ENCODE assay signal across 16 cellular contexts in genomic region chr19:47271949-47272348, GRCh38. TPM values are rescaled to one million over a fixed set of nuclear protein-coding genes. Genes with fewer than 3 reads are reported as not detected.
DNase-seq lines count a peak whose midpoint lies in the region; ATAC-seq, FAIRE-seq and TF ChIP-seq lines count a peak whose summit lies in the region.
"Had no signal": no experiment of that assay in that cellular context is flagged by ENCODE, and none has a peak within 500 bp of the region (broad histone marks: within the 10 kb centered on the region; RNA-seq: fewer than 3 reads in every experiment).

No MANE protein-coding gene starts in this region.

- no peaks in the 10 kb centered on the region for H3K9me3 Mint-ChIP-seq in activated naive CD4-positive, alpha-beta T cell treated with anti-CD3 and anti-CD28 coated beads, Interleukin-2, amount 50 U/mL, for 72 hours
- no peaks in the 10 kb centered on the region for H3K9me3 Mint-ChIP-seq in naive thymus-derived CD4-positive, alpha-beta T cell

- H2AFZ ChIP-seq in HepG2 (ENCODE audit: low read length), result no peak overlapping the region
- H2AFZ ChIP-seq in hepatocyte, result no peak overlapping the region

- H3K27ac Mint-ChIP-seq in activated naive CD4-positive, alpha-beta T cell treated with anti-CD3 and anti-CD28 coated beads, Interleukin-2, amount 50 U/mL, for 72 hours, result peak overlapping the region; percentile 50 to 98
- peak overlapping the region in 4 of 9 donors; percentile 36 to 93 (median 91) for H3K27ac Mint-ChIP-seq in naive thymus-derived CD4-positive, alpha-beta T cell

- 92% methylated on average over 6 of the region's 6 CpGs for WGBS in HepG2 (ENCODE audit: low lambda C conversion rate)
- WGBS in hepatocyte (ENCODE audit: low lambda C conversion rate, missing lambda C conversion rate), result 75% methylated on average over 5 of the region's 6 CpGs

- TF ChIP-seq POLR2A in uterus (IDR thresholded peaks at IDR 0.05) (no peak), HepG2 (IDR thresholded peaks at IDR 0.05; ENCODE audit: insufficient read depth in 1 of 2, low read depth in 2 of 2, low read length in 2 of 2) (no peak)

- no peak for DNase-seq in activated naive CD4-positive, alpha-beta T cell treated with anti-CD3 and anti-CD28 coated beads, Interleukin-2, amount 50 U/mL, for 72 hours (ENCODE audit: low spot score in 2 of 2)
- no peak for DNase-seq in activated naive CD4-positive, alpha-beta T cell (lab: John Stamatoyannopoulos, UW)
- DNase-seq in ascending aorta (ENCODE audit: low spot score in 2 of 2), result no peak
- DNase-seq in naive thymus-derived CD4-positive, alpha-beta T cell, result no peak
- DNase-seq in uterus, result no peak
- DNase-seq in HepG2 (ENCODE audit: low spot score), result no peak
- DNase-seq in EL, result no peak
- no peak for DNase-seq in hepatocyte (ENCODE audit: low spot score)
- DNase-seq: activated CD8-positive, alpha-beta memory T cell treated with anti-CD3 and anti-CD28 coated beads, Interleukin-2, amount 50 U/mL, for 48 hours; aorta; left cardiac atrium; NCI-H1694 treated with DMSO at 0.1 percent for 48 hours; NCI-H774; Right ventricle myocardium superior had no signal

- no peaks in the 10 kb centered on the region for H3K9me3 ChIP-seq in ascending aorta
- no peaks in the 10 kb centered on the region for H3K9me3 ChIP-seq in naive thymus-derived CD4-positive, alpha-beta T cell (ENCODE audit: control insufficient read depth in 2 of 3, low read length in 3 of 3)
- H3K9me3 ChIP-seq in uterus, result no peaks in the 10 kb centered on the region
- H3K9me3 ChIP-seq in HepG2 (ENCODE audit: low read length), result no peaks in the 10 kb centered on the region
- H3K9me3 ChIP-seq in hepatocyte (ENCODE audit: low read depth), result no peaks in the 10 kb centered on the region

- no peaks in the 10 kb centered on the region for H3K27me3 Mint-ChIP-seq in naive thymus-derived CD4-positive, alpha-beta T cell

- no peak overlapping the region for H3K4me3 ChIP-seq in ascending aorta
- no peak overlapping the region for H3K4me3 ChIP-seq in naive thymus-derived CD4-positive, alpha-beta T cell (ENCODE audit: low read length)
- H3K4me3 ChIP-seq in uterus, result no peak overlapping the region
- H3K4me3 ChIP-seq in HepG2 (replicated peaks in 1 of 3; ENCODE audit: insufficient read depth in 1 of 3, low read depth in 2 of 3, low read length in 3 of 3), result no peak overlapping the region
- no peak overlapping the region for H3K4me3 ChIP-seq in hepatocyte

- no peaks in the 10 kb centered on the region for H3K79me2 ChIP-seq in HepG2 (ENCODE audit: insufficient read depth, low read length)
- peaks cover 9% of the 10 kb centered on the region for H3K79me2 ChIP-seq in hepatocyte

- H3K27ac ChIP-seq in ascending aorta (peak overlapping the region; percentile 99), uterus (peak overlapping the region; percentile 94 to 98), HepG2 (ENCODE audit: extremely low read length, insufficient read depth, low read length) (no peak overlapping the region), hepatocyte (no peak overlapping the region)
- no peak overlapping the region for H3K27ac ChIP-seq in naive thymus-derived CD4-positive, alpha-beta T cell (ENCODE audit: low read depth, low read length)

- H3K4me1 Mint-ChIP-seq in naive thymus-derived CD4-positive, alpha-beta T cell, result peaks cover 19 to 27% (median 20%) of the 10 kb centered on the region in 7 donors

- POLR2A ChIA-PET in naive thymus-derived CD4-positive, alpha-beta T cell (lab: Charles Lee), result interaction anchor here (0.6 to 1.5 kb wide), 3 partner anchors 11 to 38 kb away, joined by 3 to 10 read pairs (median 3); partner anchors contain the start of gene CCDC9
- POLR2A ChIA-PET in HepG2 (lab: Yijun Ruan, JAX), result interaction anchor here (1.1 kb wide), 1 partner anchor 15 kb away, joined by 4 read pairs; no protein-coding TSS in a partner anchor

- H4K20me1 ChIP-seq in HepG2 (ENCODE audit: insufficient read depth, low read length) (peaks cover 3% of the 10 kb centered on the region; the same call in 1 of the 2 replicates), hepatocyte (ENCODE audit: insufficient read depth, poor library complexity, severe bottlenecking) (peaks cover 10% of the 10 kb centered on the region)

- CTCF ChIA-PET in naive thymus-derived CD4-positive, alpha-beta T cell (lab: Charles Lee), result interaction anchor here (0.7 kb wide), 1 partner anchor 15 kb away, joined by 3 read pairs; the partner anchor contains the start of gene CCDC9
- CTCF ChIA-PET in HepG2 (lab: Yijun Ruan, JAX; ENCODE audit: low intra/inter-chr PET ratio, low total read pairs), result no interaction called here

- no peak for ATAC-seq in activated naive CD4-positive, alpha-beta T cell treated with anti-CD3 and anti-CD28 coated beads, Interleukin-2, amount 50 U/mL, for 72 hours
- no peak for ATAC-seq in naive thymus-derived CD4-positive, alpha-beta T cell
- ATAC-seq in HepG2, result no peak
- ATAC-seq: left cardiac atrium had no signal

- no peak for FAIRE-seq in HepG2 (lab: Jason Lieb, UNC)
- FAIRE-seq: urothelium cell line had no signal

- TF ChIP-seq EP300 in HepG2 (IDR thresholded peaks at IDR 0.05; ENCODE audit: low read depth in 2 of 2, low read length in 2 of 2) (no peak), HepG2 (CRISPR knock-in tag; IDR thresholded peaks at IDR 0.05; ENCODE audit: borderline replicate concordance) (no peak)

- H3K4me1 ChIP-seq in ascending aorta (peaks cover 7 to 21% of the 10 kb centered on the region in 2 donors), uterus (peaks cover 3 to 16% of the 10 kb centered on the region in 2 donors), HepG2 (ENCODE audit: insufficient read depth, low read length) (peaks cover 24% of the 10 kb centered on the region), hepatocyte (ENCODE audit: insufficient read depth) (peaks cover 15% of the 10 kb centered on the region)
- H3K4me1 ChIP-seq in naive thymus-derived CD4-positive, alpha-beta T cell (ENCODE audit: control insufficient read depth in 2 of 2, insufficient read depth in 2 of 2, low read length in 2 of 2), result peaks cover 3 to 14% of the 10 kb centered on the region in 2 donors

- H3K36me3 ChIP-seq in ascending aorta (peaks cover 25 to 41% of the 10 kb centered on the region in 2 donors), uterus (no peaks in the 10 kb centered on the region), HepG2 (replicated peaks in 1 of 2; ENCODE audit: control insufficient read depth in 1 of 2, insufficient read depth in 2 of 2, low read length in 2 of 2) (peaks cover 8 to 22% of the 10 kb centered on the region in 2 experiments; a peak in 4 of 5 replicates), hepatocyte (replicated peaks; ENCODE audit: insufficient read depth, low read depth) (no peaks in the 10 kb centered on the region)
- peaks cover 0 to 42% (median 0%) of the 10 kb centered on the region in 3 experiments for H3K36me3 ChIP-seq in naive thymus-derived CD4-positive, alpha-beta T cell (ENCODE audit: control insufficient read depth in 2 of 3, insufficient read depth in 3 of 3, low read length in 3 of 3)

- BruUV-seq in HepG2 (replicated peaks; lab: Mats Ljungman, UMichigan), result no TSS peak

- no peak overlapping the region for H3K9ac ChIP-seq in HepG2 (ENCODE audit: insufficient read depth, low read depth, low read length)

- peaks cover 0 to 8% of the 10 kb centered on the region in 2 donors for H3K36me3 Mint-ChIP-seq in activated naive CD4-positive, alpha-beta T cell treated with anti-CD3 and anti-CD28 coated beads, Interleukin-2, amount 50 U/mL, for 72 hours
- peaks cover 0 to 23% (median 3%) of the 10 kb centered on the region in 5 donors for H3K36me3 Mint-ChIP-seq in naive thymus-derived CD4-positive, alpha-beta T cell

- no peaks in the 10 kb centered on the region for H3K9me2 ChIP-seq in hepatocyte (replicated peaks; ENCODE audit: insufficient read depth)

- intact Hi-C loops in ascending aorta (cut with DNase I), result loop anchor here (10.0 kb wide), 1 partner anchor 333 kb away; the partner anchor contains the start of gene BICRA
- intact Hi-C loops in naive thymus-derived CD4-positive, alpha-beta T cell (cut with micrococcal nuclease), result loop anchor here (5.0 to 10.0 kb wide), 6 partner anchors 335 to 1557 kb away; partner anchors contain the start of genes BICRA (in 1 of the 2), MYPOP (in 1 of the 2), PRKD2 (in 1 of the 2) and SLC1A5 (in 1 of the 2)
- intact Hi-C loops in uterus (cut with DNase I; ENCODE audit: low total_unique reads), result no loop called here
- intact Hi-C loops in HepG2 (cut with micrococcal nuclease; ENCODE audit: unreplicated experiment), result no loop called here

- no peaks in the 10 kb centered on the region for H3K27me3 ChIP-seq in ascending aorta
- no peaks in the 10 kb centered on the region for H3K27me3 ChIP-seq in naive thymus-derived CD4-positive, alpha-beta T cell (ENCODE audit: control insufficient read depth in 2 of 2, insufficient read depth in 2 of 2, low read length in 2 of 2)
- no peaks in the 10 kb centered on the region for H3K27me3 ChIP-seq in uterus
- H3K27me3 ChIP-seq in HepG2 (ENCODE audit: control insufficient read depth in 1 of 2, insufficient read depth in 2 of 2, low read length in 2 of 2), result no peaks in the 10 kb centered on the region
- H3K27me3 ChIP-seq in hepatocyte, result no peaks in the 10 kb centered on the region

- TF ChIP-seq CTCF in ascending aorta (IDR thresholded peaks at IDR 0.05) (no peak), uterus (IDR thresholded peaks at IDR 0.05) (no peak), HepG2 (CRISPR knock-in tag; IDR thresholded peaks at IDR 0.05) (no peak), hepatocyte (IDR thresholded peaks at IDR 0.05; ENCODE audit: poor library complexity) (no peak)

- peak overlapping the region in 9 of 10 donors; percentile 21 to 99 (median 95) for H3K4me3 Mint-ChIP-seq in naive thymus-derived CD4-positive, alpha-beta T cell

- no peak for TF ChIP-seq RAD21 in HepG2 (CRISPR knock-in tag; IDR thresholded peaks at IDR 0.05)

- in situ Hi-C loops in HepG2 (cut with HindIII; ENCODE audit: extremely low pct_ligation_motif_present, low pct_unique_long_range_greater_than_20kb), result no loop called here

- no peak overlapping the region for H3K4me2 ChIP-seq in HepG2 (ENCODE audit: low read depth, low read length)
- H3K4me2 ChIP-seq in hepatocyte, result no peak overlapping the region

RNA-seq across cellular contexts. Expression of gene INAFM1, which starts 2.7 kb away (rescaled TPM):
- total RNA-seq in activated naive CD4-positive, alpha-beta T cell treated with anti-CD3 and anti-CD28 coated beads, Interleukin-2, amount 50 U/mL, for 72 hours, result 10 to 100 TPM; 16.9 to 20.0 TPM
- 33.7 TPM for total RNA-seq in ascending aorta
- 10 to 100 TPM; 11.6 to 21.7 (median 16.7) TPM for total RNA-seq in naive thymus-derived CD4-positive, alpha-beta T cell
- 1 to 10 TPM; 2.3 to 3.0 TPM for polyA plus RNA-seq in naive thymus-derived CD4-positive, alpha-beta T cell
- total RNA-seq in uterus, result 10 to 100 TPM in 2 of 4 donors, 1 to 10 TPM in 2; 2.8 to 39.5 (median 13.5) TPM
- 1.00 and 1.9 TPM in 2 replicates for total RNA-seq in HepG2 (2016; rRNA removed; fragmentation: Illumina TruSeq; extraction: Trizol)
- 0.81 and 1.1 TPM in 2 replicates for total RNA-seq in HepG2 (2016; cell fraction: cytosol; rRNA removed; fragmentation: Illumina TruSeq; extraction: Trizol; ENCODE audit: low read depth)
- 1.1 and 1.8 TPM in 2 replicates for total RNA-seq in HepG2 (2016; cell fraction: insoluble cytoplasmic fraction; rRNA removed; fragmentation: Illumina TruSeq; extraction: Trizol)
- total RNA-seq in HepG2 (2016; cell fraction: membrane; rRNA removed; fragmentation: Illumina TruSeq; extraction: Trizol), result 1.0 and 1.2 TPM in 2 replicates
- total RNA-seq in HepG2 (2016; cell fraction: nucleus; rRNA removed; fragmentation: Illumina TruSeq; extraction: Trizol), result 0.78 and 1.0 TPM in 2 replicates
- 0.88 and 1.3 TPM in 2 replicates for polyA plus RNA-seq in HepG2 (2011; rRNA removed)
- 0.60 and 0.93 TPM in 2 replicates for polyA plus RNA-seq in HepG2 (2011; cell fraction: cytosol; rRNA removed)
- polyA plus RNA-seq in HepG2 (2011; cell fraction: nucleus; rRNA removed), result 5.3 and 5.5 TPM in 2 replicates
- polyA plus RNA-seq in HepG2 (2012), result 2.8 and 3.1 TPM in 2 replicates
- 2.2 and 2.5 TPM in 2 replicates for polyA plus RNA-seq in HepG2 (2016; cell fraction: cytosol; fragmentation: Illumina TruSeq; extraction: Trizol; ENCODE audit: low read depth)
- polyA plus RNA-seq in HepG2 (2016; cell fraction: insoluble cytoplasmic fraction; fragmentation: Illumina TruSeq; extraction: Trizol; ENCODE audit: low read depth), result 1.8 and 2.4 TPM in 2 replicates
- polyA plus RNA-seq in HepG2 (2016; cell fraction: membrane; fragmentation: Illumina TruSeq; extraction: Trizol; ENCODE audit: low read depth), result 1.7 and 2.2 TPM in 2 replicates
- 4.5 and 6.9 TPM in 2 replicates for polyA plus RNA-seq in HepG2 (2016; cell fraction: nucleus; fragmentation: Illumina TruSeq; extraction: Trizol; ENCODE audit: insufficient read depth, low read depth)
- 0.35 and 1.3 TPM in 2 replicates for polyA minus RNA-seq in HepG2 (2011; rRNA and poly(A)+ RNA removed; ENCODE audit: low replicate concordance)
- polyA minus RNA-seq in HepG2 (2011; cell fraction: cytosol; rRNA and poly(A)+ RNA removed), result 1.2 and 1.5 TPM in 2 replicates
- polyA minus RNA-seq in HepG2 (2011; cell fraction: nucleus; rRNA and poly(A)+ RNA removed), result 0.99 and 1.4 TPM in 2 replicates
- total RNA-seq in hepatocyte, result 1.7 and 1.9 TPM in 2 replicates
- polyA plus RNA-seq in hepatocyte, result 11.9 and 13.8 TPM in 2 replicates

RNA-seq across cellular contexts. Expression of gene CCDC9, which starts 15.6 kb away (rescaled TPM):
- total RNA-seq in activated naive CD4-positive, alpha-beta T cell treated with anti-CD3 and anti-CD28 coated beads, Interleukin-2, amount 50 U/mL, for 72 hours, result 10 to 100 TPM; 50.0 to 60.2 TPM
- 45.3 TPM for total RNA-seq in ascending aorta
- total RNA-seq in naive thymus-derived CD4-positive, alpha-beta T cell, result 10 to 100 TPM; 41.9 to 80.0 (median 51.4) TPM
- 10 to 100 TPM in 1 of 2 donors, 1 to 10 TPM in 1; 8.5 to 13.0 TPM for polyA plus RNA-seq in naive thymus-derived CD4-positive, alpha-beta T cell
- 10 to 100 TPM in 2 of 4 donors, 1 to 10 TPM in 2; 2.6 to 45.4 (median 8.1) TPM for total RNA-seq in uterus
- 5.9 and 6.3 TPM in 2 replicates for total RNA-seq in HepG2 (2016; rRNA removed; fragmentation: Illumina TruSeq; extraction: Trizol)
- total RNA-seq in HepG2 (2016; cell fraction: cytosol; rRNA removed; fragmentation: Illumina TruSeq; extraction: Trizol; ENCODE audit: low read depth), result 3.4 and 3.5 TPM in 2 replicates
- total RNA-seq in HepG2 (2016; cell fraction: insoluble cytoplasmic fraction; rRNA removed; fragmentation: Illumina TruSeq; extraction: Trizol), result 3.8 and 7.1 TPM in 2 replicates
- 4.5 and 5.0 TPM in 2 replicates for total RNA-seq in HepG2 (2016; cell fraction: membrane; rRNA removed; fragmentation: Illumina TruSeq; extraction: Trizol)
- 4.4 and 5.5 TPM in 2 replicates for total RNA-seq in HepG2 (2016; cell fraction: nucleus; rRNA removed; fragmentation: Illumina TruSeq; extraction: Trizol)
- polyA plus RNA-seq in HepG2 (2011; rRNA removed), result 2.9 and 3.0 TPM in 2 replicates
- 2.1 and 2.2 TPM in 2 replicates for polyA plus RNA-seq in HepG2 (2011; cell fraction: cytosol; rRNA removed)
- polyA plus RNA-seq in HepG2 (2011; cell fraction: nucleus; rRNA removed), result 10.1 and 11.8 TPM in 2 replicates
- 10.0 TPM in 2 replicates for polyA plus RNA-seq in HepG2 (2012)
- 1.6 and 1.8 TPM in 2 replicates for polyA plus RNA-seq in HepG2 (2016; cell fraction: cytosol; fragmentation: Illumina TruSeq; extraction: Trizol; ENCODE audit: low read depth)
- polyA plus RNA-seq in HepG2 (2016; cell fraction: insoluble cytoplasmic fraction; fragmentation: Illumina TruSeq; extraction: Trizol; ENCODE audit: low read depth), result 9.0 and 10.3 TPM in 2 replicates
- 3.6 and 3.9 TPM in 2 replicates for polyA plus RNA-seq in HepG2 (2016; cell fraction: membrane; fragmentation: Illumina TruSeq; extraction: Trizol; ENCODE audit: low read depth)
- 22.8 and 25.7 TPM in 2 replicates for polyA plus RNA-seq in HepG2 (2016; cell fraction: nucleus; fragmentation: Illumina TruSeq; extraction: Trizol; ENCODE audit: insufficient read depth, low read depth)
- polyA minus RNA-seq in HepG2 (2011; rRNA and poly(A)+ RNA removed; ENCODE audit: low replicate concordance), result 1.8 and 6.2 TPM in 2 replicates
- polyA minus RNA-seq in HepG2 (2011; cell fraction: cytosol; rRNA and poly(A)+ RNA removed), result 0.99 and 1.7 TPM in 2 replicates
- 6.3 and 7.5 TPM in 2 replicates for polyA minus RNA-seq in HepG2 (2011; cell fraction: nucleus; rRNA and poly(A)+ RNA removed)
- total RNA-seq in hepatocyte, result 5.2 and 7.9 TPM in 2 replicates
- 13.0 and 19.6 TPM in 2 replicates for polyA plus RNA-seq in hepatocyte

RNA-seq across cellular contexts. Expression of gene C5AR1, which starts 37.7 kb away (rescaled TPM):
- 1 to 10 TPM; 1.3 to 3.2 TPM for total RNA-seq in activated naive CD4-positive, alpha-beta T cell treated with anti-CD3 and anti-CD28 coated beads, Interleukin-2, amount 50 U/mL, for 72 hours
- total RNA-seq in ascending aorta, result 9.3 TPM
- 100 to 1,000 TPM in 1 of 5 experiments, 10 to 100 TPM in 1, 1 to 10 TPM in 3; 3.7 to 205 (median 7.0) TPM for total RNA-seq in naive thymus-derived CD4-positive, alpha-beta T cell
- under 1 TPM in 1 of 2 donors, not detected in 1; 0.14 TPM for polyA plus RNA-seq in naive thymus-derived CD4-positive, alpha-beta T cell
- total RNA-seq in uterus, result 1 to 10 TPM in 3 of 4 donors, under 1 TPM in 1; 0.51 to 8.0 (median 2.9) TPM
- total RNA-seq in HepG2 (2016; rRNA removed; fragmentation: Illumina TruSeq; extraction: Trizol), result 0.07 TPM in 1 of 2 replicates, not detected in the other
- 0.71 TPM in 1 of 2 replicates, not detected in the other for total RNA-seq in HepG2 (2016; cell fraction: cytosol; rRNA removed; fragmentation: Illumina TruSeq; extraction: Trizol; ENCODE audit: low read depth)
- 0.15 TPM in 1 of 2 replicates, not detected in the other for total RNA-seq in HepG2 (2016; cell fraction: insoluble cytoplasmic fraction; rRNA removed; fragmentation: Illumina TruSeq; extraction: Trizol)
- 0.07 TPM in 1 of 2 replicates, not detected in the other for total RNA-seq in HepG2 (2016; cell fraction: membrane; rRNA removed; fragmentation: Illumina TruSeq; extraction: Trizol)
- not detected in 2 replicates for total RNA-seq in HepG2 (2016; cell fraction: nucleus; rRNA removed; fragmentation: Illumina TruSeq; extraction: Trizol)
- 1.6 and 3.9 TPM in 2 replicates for polyA plus RNA-seq in HepG2 (2011; rRNA removed)
- 0.85 and 2.3 TPM in 2 replicates for polyA plus RNA-seq in HepG2 (2011; cell fraction: cytosol; rRNA removed)
- polyA plus RNA-seq in HepG2 (2011; cell fraction: nucleus; rRNA removed), result 0.59 and 1.6 TPM in 2 replicates
- 4.2 and 10.7 TPM in 2 replicates for polyA plus RNA-seq in HepG2 (2012)
- polyA plus RNA-seq in HepG2 (2016; cell fraction: cytosol; fragmentation: Illumina TruSeq; extraction: Trizol; ENCODE audit: low read depth), result not detected in 2 replicates
- polyA plus RNA-seq in HepG2 (2016; cell fraction: insoluble cytoplasmic fraction; fragmentation: Illumina TruSeq; extraction: Trizol; ENCODE audit: low read depth), result 0.44 TPM in 1 of 2 replicates, not detected in the other
- polyA plus RNA-seq in HepG2 (2016; cell fraction: membrane; fragmentation: Illumina TruSeq; extraction: Trizol; ENCODE audit: low read depth), result 0.09 TPM in 1 of 2 replicates, not detected in the other
- 0.45 and 1.1 TPM in 2 replicates for polyA plus RNA-seq in HepG2 (2016; cell fraction: nucleus; fragmentation: Illumina TruSeq; extraction: Trizol; ENCODE audit: insufficient read depth, low read depth)
- 2.5 and 3.0 TPM in 2 replicates for polyA minus RNA-seq in HepG2 (2011; rRNA and poly(A)+ RNA removed; ENCODE audit: low replicate concordance)
- 1.8 and 2.6 TPM in 2 replicates for polyA minus RNA-seq in HepG2 (2011; cell fraction: cytosol; rRNA and poly(A)+ RNA removed)
- polyA minus RNA-seq in HepG2 (2011; cell fraction: nucleus; rRNA and poly(A)+ RNA removed), result 0.39 and 0.75 TPM in 2 replicates
- total RNA-seq in hepatocyte, result 0.43 and 0.96 TPM in 2 replicates
- polyA plus RNA-seq in hepatocyte, result 0.99 and 3.2 TPM in 2 replicates
- total RNA-seq: glomerular endothelial cell had no signal

RNA-seq across cellular contexts. Expression of gene BBC3, which starts 41.0 kb away (rescaled TPM):
- total RNA-seq in activated naive CD4-positive, alpha-beta T cell treated with anti-CD3 and anti-CD28 coated beads, Interleukin-2, amount 50 U/mL, for 72 hours, result 10 to 100 TPM; 21.9 to 84.2 TPM
- total RNA-seq in ascending aorta, result 14.9 TPM
- total RNA-seq in naive thymus-derived CD4-positive, alpha-beta T cell, result 10 to 100 TPM; 13.7 to 42.0 (median 22.5) TPM
- polyA plus RNA-seq in naive thymus-derived CD4-positive, alpha-beta T cell, result 10 to 100 TPM in 1 of 2 donors, 1 to 10 TPM in 1; 8.5 to 13.8 TPM
- total RNA-seq in uterus, result 10 to 100 TPM in 1 of 4 donors, 1 to 10 TPM in 3; 3.2 to 11.1 (median 4.8) TPM
- total RNA-seq in HepG2 (2016; rRNA removed; fragmentation: Illumina TruSeq; extraction: Trizol), result 5.8 and 8.8 TPM in 2 replicates
- total RNA-seq in HepG2 (2016; cell fraction: cytosol; rRNA removed; fragmentation: Illumina TruSeq; extraction: Trizol; ENCODE audit: low read depth), result 3.1 and 3.4 TPM in 2 replicates
- total RNA-seq in HepG2 (2016; cell fraction: insoluble cytoplasmic fraction; rRNA removed; fragmentation: Illumina TruSeq; extraction: Trizol), result 5.9 and 8.8 TPM in 2 replicates
- 6.6 and 7.4 TPM in 2 replicates for total RNA-seq in HepG2 (2016; cell fraction: membrane; rRNA removed; fragmentation: Illumina TruSeq; extraction: Trizol)
- total RNA-seq in HepG2 (2016; cell fraction: nucleus; rRNA removed; fragmentation: Illumina TruSeq; extraction: Trizol), result 4.6 and 5.1 TPM in 2 replicates
- 6.1 and 11.1 TPM in 2 replicates for polyA plus RNA-seq in HepG2 (2011; rRNA removed)
- polyA plus RNA-seq in HepG2 (2011; cell fraction: cytosol; rRNA removed), result 7.0 and 10.6 TPM in 2 replicates
- 18.7 and 18.8 TPM in 2 replicates for polyA plus RNA-seq in HepG2 (2011; cell fraction: nucleus; rRNA removed)
- polyA plus RNA-seq in HepG2 (2012), result 7.0 and 13.6 TPM in 2 replicates
- polyA plus RNA-seq in HepG2 (2016; cell fraction: cytosol; fragmentation: Illumina TruSeq; extraction: Trizol; ENCODE audit: low read depth), result 1.8 and 1.9 TPM in 2 replicates
- 9.2 and 11.0 TPM in 2 replicates for polyA plus RNA-seq in HepG2 (2016; cell fraction: insoluble cytoplasmic fraction; fragmentation: Illumina TruSeq; extraction: Trizol; ENCODE audit: low read depth)
- polyA plus RNA-seq in HepG2 (2016; cell fraction: membrane; fragmentation: Illumina TruSeq; extraction: Trizol; ENCODE audit: low read depth), result 5.1 and 5.2 TPM in 2 replicates
- polyA plus RNA-seq in HepG2 (2016; cell fraction: nucleus; fragmentation: Illumina TruSeq; extraction: Trizol; ENCODE audit: insufficient read depth, low read depth), result 13.0 and 13.4 TPM in 2 replicates
- 2.1 and 9.7 TPM in 2 replicates for polyA minus RNA-seq in HepG2 (2011; rRNA and poly(A)+ RNA removed; ENCODE audit: low replicate concordance)
- polyA minus RNA-seq in HepG2 (2011; cell fraction: cytosol; rRNA and poly(A)+ RNA removed), result 8.9 and 9.3 TPM in 2 replicates
- polyA minus RNA-seq in HepG2 (2011; cell fraction: nucleus; rRNA and poly(A)+ RNA removed), result 5.4 and 6.2 TPM in 2 replicates
- 8.0 and 9.9 TPM in 2 replicates for total RNA-seq in hepatocyte
- 14.7 and 22.0 TPM in 2 replicates for polyA plus RNA-seq in hepatocyte

Comparison
In these comparisons a context has a peak if more than half of its experiments do, and no peak if none do; other contexts are left out.
1. H3K27ac ChIP-seq: peak in ascending aorta (2 of 2) and uterus (2 of 2); none in naive thymus-derived CD4-positive, alpha-beta T cell (single experiment), HepG2 (single experiment) and hepatocyte (single experiment).
2. intact Hi-C loops: an anchor here in ascending aorta (10.0 kb wide) and naive thymus-derived CD4-positive, alpha-beta T cell (5.0 to 10.0 kb wide); none called in uterus and HepG2.